In genomic region chr1:46342677-46343350, GRCh38 we compare ENCODE assay signal across 1 cellular context.
TF ChIP-seq lines count a peak whose summit lies in the region.

No MANE protein-coding gene starts in this region.

TF ChIP-seq in HepG2, 621 proteins besides CTCF, POLR2A, EP300 and RAD21:
- TF ChIP-seq KAT8 (CRISPR knock-in tag; IDR thresholded peaks at IDR 0.05) (no peak), HIVEP1 (CRISPR knock-in tag; IDR thresholded peaks at IDR 0.05) (no peak), ZSCAN25 (CRISPR knock-in tag; IDR thresholded peaks at IDR 0.05) (no peak), ARID3A (IDR thresholded peaks at IDR 0.05; ENCODE audit: low read depth, low read length) (no peak), ZFP37 (CRISPR knock-in tag; IDR thresholded peaks at IDR 0.05; ENCODE audit: borderline replicate concordance) (no peak), GLI4 (CRISPR knock-in tag; IDR thresholded peaks at IDR 0.05; ENCODE audit: borderline replicate concordance) (no peak), NFE2L1 (CRISPR knock-in tag; IDR thresholded peaks at IDR 0.05; ENCODE audit: borderline replicate concordance) (no peak), MED8 (CRISPR knock-in tag; IDR thresholded peaks at IDR 0.05; ENCODE audit: insufficient replicate concordance) (no peak), FOXA3 (CRISPR knock-in tag; IDR thresholded peaks at IDR 0.05) (no peak), ZBTB20 (CRISPR knock-in tag; IDR thresholded peaks at IDR 0.05; ENCODE audit: borderline replicate concordance, low read depth) (no peak), ZHX2 (IDR thresholded peaks at IDR 0.05; ENCODE audit: low read depth) (no peak), ZHX2 (CRISPR knock-in tag; IDR thresholded peaks at IDR 0.05; ENCODE audit: borderline replicate concordance) (no peak), SIX4 (CRISPR knock-in tag; IDR thresholded peaks at IDR 0.05) (no peak), ZNF407 (CRISPR knock-in tag; IDR thresholded peaks at IDR 0.05; ENCODE audit: not compliant biosample characterization) (no peak), ZBTB43 (CRISPR knock-in tag; conservative IDR thresholded peaks at IDR 0.05) (no peak), ZNF777 (CRISPR knock-in tag; IDR thresholded peaks at IDR 0.05) (no peak), ZNF737 (CRISPR knock-in tag; IDR thresholded peaks at IDR 0.05; ENCODE audit: borderline replicate concordance) (no peak), RBM39 (IDR thresholded peaks at IDR 0.05; ENCODE audit: low read depth, low read length, poor library complexity, severe bottlenecking) (no peak), SNAPC2 (CRISPR knock-in tag; IDR thresholded peaks at IDR 0.05) (no peak), POGZ (CRISPR knock-in tag; IDR thresholded peaks at IDR 0.05) (no peak), AHDC1 (CRISPR knock-in tag; IDR thresholded peaks at IDR 0.05; ENCODE audit: borderline replicate concordance) (no peak)
